1 cellular context compared by ENCODE assay signal in genomic region chr18:77822552-77823138, GRCh38.
TF ChIP-seq lines count a peak whose summit lies in the region.

No MANE protein-coding gene starts in this region.

TF ChIP-seq in WTC11, 78 proteins besides CTCF, POLR2A, EP300 and RAD21 (continued from another document):
- no peak for TF ChIP-seq PREB (CRISPR knock-in tag; IDR thresholded peaks at IDR 0.05; ENCODE audit: borderline replicate concordance)
- TF ChIP-seq JUN (CRISPR knock-in tag; IDR thresholded peaks at IDR 0.05): no peak
- no peak for TF ChIP-seq E2F4 (CRISPR knock-in tag; IDR thresholded peaks at IDR 0.05; ENCODE audit: borderline replicate concordance, low read depth)
